Comparison of ENCODE assay signal across 9 cellular contexts in the genomic region with DNA sequence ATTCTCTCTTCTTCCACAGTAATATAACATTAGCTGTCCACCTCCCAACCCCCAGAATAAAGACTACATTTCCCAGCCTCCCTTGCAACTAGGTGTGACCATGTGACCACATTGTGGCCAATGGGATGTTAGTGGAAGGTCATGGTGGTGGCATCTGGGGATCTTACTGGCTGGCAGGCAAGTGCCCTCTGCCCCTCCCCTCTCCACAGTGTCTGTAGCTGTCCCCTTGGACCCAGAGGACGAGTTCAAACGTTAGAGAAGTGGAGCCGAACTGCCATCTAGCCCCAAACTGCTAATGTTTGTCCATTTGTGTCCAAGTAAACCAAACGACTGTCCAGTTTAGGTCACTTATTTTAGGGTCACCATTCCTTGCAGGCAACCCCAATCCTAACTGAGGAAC. TPM values are rescaled to one million over a fixed set of nuclear protein-coding genes. Genes with fewer than 3 reads are reported as not detected.
DNase-seq lines count a peak whose midpoint lies in the region; ATAC-seq and TF ChIP-seq lines count a peak whose summit lies in the region.
"Had no signal": no experiment of that assay in that cellular context is flagged by ENCODE, and none has a peak within 500 bp of the region (broad histone marks: within the 10 kb centered on the region; RNA-seq: fewer than 3 reads in every experiment).

No MANE protein-coding gene starts in this region.

- intact Hi-C loops in body of pancreas (cut with DNase I) = no loop called here

- H3K27me3 ChIP-seq in body of pancreas = peaks cover 0 to 9% of the 10 kb centered on the region in 2 donors

- no peaks in the 10 kb centered on the region for H3K9me3 ChIP-seq in body of pancreas

- no peaks in the 10 kb centered on the region for H3K36me3 ChIP-seq in body of pancreas (replicated peaks in 1 of 2; ENCODE audit: insufficient read depth in 1 of 2, low read depth in 2 of 2)

- WGBS in body of pancreas, 2 donors = 20 to 29% methylated on average over 4 of the region's 4 CpGs

- no peaks in the 10 kb centered on the region for H3K4me1 ChIP-seq in body of pancreas

- peak; percentile 42 for ATAC-seq in body of pancreas

- in situ Hi-C loops in GM13976 (cut with MboI; ENCODE audit: low sequenced_read_pairs, unreplicated experiment) = no loop called here

- TF ChIP-seq POLR2A in body of pancreas (IDR thresholded peaks at IDR 0.05) = no peak

- TF ChIP-seq CTCF in AG09319 (IDR thresholded peaks at IDR 0.05; ENCODE audit: low read depth, low read length) (no peak), GM13976 (IDR thresholded peaks at IDR 0.05; ENCODE audit: borderline replicate concordance, control extremely low read depth, extremely low read depth, insufficient read depth, missing control alignments) (no peak), body of pancreas (IDR thresholded peaks at IDR 0.05) (no peak)

- H3K4me3 ChIP-seq in body of pancreas = no peak overlapping the region

- H3K27ac ChIP-seq in body of pancreas = no peak overlapping the region

- DNase-seq in AG09319 (ENCODE audit: extremely low read depth, low read depth) (peak; percentile 3), GM13976 (ENCODE audit: low spot score) (peak; percentile 49), NCI-H82 (lab: John Stamatoyannopoulos, UW) (peak; percentile 99), body of pancreas (peak in 2 of 4 donors; percentile 25 to 37), iris pigment epithelial cell (ENCODE audit: low read depth) (peak; percentile 80), stromal cell of bone marrow (ENCODE audit: low read depth) (peak; percentile 30), NCI-H128 (lab: John Stamatoyannopoulos, UW; ENCODE audit: unreplicated experiment) (no peak), ureter (ENCODE audit: low spot score) (no peak)

RNA-seq across cellular contexts. Expression of a gene that starts 26.6 kb away (rescaled TPM):
- total RNA-seq in body of pancreas = not detected
- not detected for total RNA-seq in ureter
- total RNA-seq: temporal lobe had no signal

RNA-seq across cellular contexts. Expression of a gene that starts 28.2 kb away (rescaled TPM):
- total RNA-seq in body of pancreas (1 to 10 TPM in 1 of 2 donors, under 1 TPM in 1; 0.78 to 2.3 TPM), ureter (63.5 TPM)

Comparison
In these comparisons a context has a peak if more than half of its experiments do, and no peak if none do; other contexts are left out.
1. DNase-seq: peak in AG09319 (single experiment), GM13976 (single experiment), NCI-H82 (single experiment), iris pigment epithelial cell (single experiment) and stromal cell of bone marrow (single experiment); none in NCI-H128 (single experiment) and ureter (single experiment).
2. RNA of a gene that starts 28.2 kb away (total RNA-seq): 63.5 TPM in ureter (single experiment); 0.78 to 2.3 TPM in body of pancreas; every median in the first group is over 10 times any median in the second.